Comparison of ENCODE assay signal across 1 cellular context in genomic region chr11:124313849-124314248, GRCh38.
TF ChIP-seq lines count a peak whose summit lies in the region.

Gene OR8D1 (minus strand): TSS chr11:124313949. CDS start chr11:124310766, 3,183 bp downstream.

TF ChIP-seq in GM23338, 12 proteins besides CTCF, POLR2A, EP300 and RAD21 (continued from another document):
- no peak for TF ChIP-seq ETS1 (IDR thresholded peaks at IDR 0.05)
- no peak for TF ChIP-seq ZNF331 (CRISPR knock-in tag; IDR thresholded peaks at IDR 0.05; ENCODE audit: low read depth)
- no peak for TF ChIP-seq ZNF462 (CRISPR knock-in tag; IDR thresholded peaks at IDR 0.05)
- TF ChIP-seq JUNB (IDR thresholded peaks at IDR 0.05; ENCODE audit: unreplicated experiment) = no peak
- TF ChIP-seq NANOG (IDR thresholded peaks at IDR 0.05; ENCODE audit: borderline replicate concordance) = no peak
- TF ChIP-seq REST (IDR thresholded peaks at IDR 0.05; ENCODE audit: unreplicated experiment) = no peak
- no peak for TF ChIP-seq ZNF114 (CRISPR knock-in tag; IDR thresholded peaks at IDR 0.05)
- TF ChIP-seq CREB1 (CRISPR knock-in tag; IDR thresholded peaks at IDR 0.05; ENCODE audit: low read depth) = no peak
- TF ChIP-seq EZH2phosphoT487 (IDR thresholded peaks at IDR 0.05; ENCODE audit: unreplicated experiment) = no peak
- TF ChIP-seq EZH2 (IDR thresholded peaks at IDR 0.05; ENCODE audit: low read depth, unreplicated experiment) = no peak
